15 cellular contexts compared by ENCODE assay signal in the genomic region with DNA sequence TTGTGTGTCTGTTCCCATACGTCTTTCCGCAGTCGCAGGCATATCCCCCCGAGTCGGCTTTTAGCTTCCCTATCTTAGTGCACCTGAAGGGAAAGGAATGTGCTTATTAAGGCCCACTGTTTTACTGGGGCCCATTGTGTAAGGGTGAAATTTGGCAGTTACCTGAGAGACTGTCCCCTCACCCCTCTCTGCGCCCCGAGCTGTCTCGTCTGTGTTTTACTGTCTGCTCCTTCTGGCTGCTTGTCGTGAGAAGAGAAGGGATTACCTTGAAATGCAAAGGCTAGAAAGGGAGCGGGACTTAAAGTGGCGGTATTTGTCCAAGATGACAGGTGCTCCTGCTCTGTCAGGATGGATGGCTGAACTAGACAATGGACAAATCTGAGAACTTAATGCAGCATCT.
DNase-seq lines count a peak whose midpoint lies in the region; ATAC-seq and TF ChIP-seq lines count a peak whose summit lies in the region.
"Had no signal": no experiment of that assay in that cellular context is flagged by ENCODE, and none has a peak within 500 bp of the region (broad histone marks: within the 10 kb centered on the region; RNA-seq: fewer than 3 reads in every experiment).

No MANE protein-coding gene starts in this region.

- no peaks in the 10 kb centered on the region for H4K20me1 ChIP-seq in GM23338 (replicated peaks; ENCODE audit: insufficient read depth)
- no peaks in the 10 kb centered on the region for H4K20me1 ChIP-seq in neural progenitor cell (ENCODE audit: low read depth)

- ATAC-seq in GM23338 (peak; percentile 67), mucosa of descending colon (no peak)
- no peak for ATAC-seq in natural killer cell treated with Interleukin-12 subunit alpha and Interleukin-12 subunit beta and Interleukin-15 and Interleukin-18, amount 100 ng/mL, for 72 hours

- H3K9me3 Mint-ChIP-seq in GM23338 (no peaks in the 10 kb centered on the region), endothelial cell (ENCODE audit: unreplicated experiment) (no peaks in the 10 kb centered on the region), neural progenitor cell (no peaks in the 10 kb centered on the region)
- no peaks in the 10 kb centered on the region for H3K9me3 Mint-ChIP-seq in natural killer cell treated with Interleukin-12 subunit alpha and Interleukin-12 subunit beta and Interleukin-15 and Interleukin-18, amount 100 ng/mL, for 72 hours

- H3K79me2 ChIP-seq in GM23338 (replicated peaks; ENCODE audit: insufficient read depth), result no peaks in the 10 kb centered on the region
- H3K79me2 ChIP-seq in neural progenitor cell (ENCODE audit: low read depth), result no peaks in the 10 kb centered on the region

- H3K27ac ChIP-seq in GM23338 (ENCODE audit: low read depth) (no peak overlapping the region), neural progenitor cell (no peak overlapping the region)
- H3K27ac ChIP-seq: SJCRH30 had no signal

- no peak overlapping the region for H3K9ac ChIP-seq in neural progenitor cell

- no peak for TF ChIP-seq CTCF in GM23338 (conservative IDR thresholded peaks at IDR 0.05; ENCODE audit: low read depth in 2 of 2)
- no peak for TF ChIP-seq CTCF in endothelial cell (IDR thresholded peaks at IDR 0.05; ENCODE audit: unreplicated experiment)
- no peak for TF ChIP-seq CTCF in neural progenitor cell (IDR thresholded peaks at IDR 0.05)
- no peak for TF ChIP-seq CTCF in mucosa of descending colon (IDR thresholded peaks at IDR 0.05)

- no peaks in the 10 kb centered on the region for H3K36me3 ChIP-seq in GM23338 (ENCODE audit: insufficient read depth)
- no peaks in the 10 kb centered on the region for H3K36me3 ChIP-seq in neural progenitor cell
- no peaks in the 10 kb centered on the region for H3K36me3 ChIP-seq in mucosa of descending colon (ENCODE audit: low read depth)
- H3K36me3 ChIP-seq: HAP-1, SJCRH30 had no signal

- H3K4me2 ChIP-seq in GM23338 (no peak overlapping the region), neural progenitor cell (peak overlapping the region; percentile 68)

- H3K27me3 ChIP-seq in GM23338 (ENCODE audit: insufficient read depth) (no peaks in the 10 kb centered on the region), neural progenitor cell (no peaks in the 10 kb centered on the region)
- H3K27me3 ChIP-seq: SJCRH30 had no signal

- no peaks in the 10 kb centered on the region for H3K9me2 ChIP-seq in GM23338 (ENCODE audit: insufficient read depth)

- H3K4me3 ChIP-seq in GM23338 (no peak overlapping the region), neural progenitor cell (peak overlapping the region; percentile 37), mucosa of descending colon (no peak overlapping the region)
- H3K4me3 ChIP-seq: HAP-1, SJCRH30 had no signal

- H3K9me3 ChIP-seq in neural progenitor cell (ENCODE audit: low read depth) (no peaks in the 10 kb centered on the region), mucosa of descending colon (no peaks in the 10 kb centered on the region)
- H3K9me3 ChIP-seq: HAP-1, SJCRH30 had no signal

- DNase-seq in GM23338 (ENCODE audit: low spot score) (peak; percentile 32), NCI-H524 (lab: John Stamatoyannopoulos, UW) (peak; percentile 13 to 39), endothelial cell (ENCODE audit: low spot score) (no peak), neural progenitor cell (ENCODE audit: low spot score) (peak; percentile 31), mucosa of descending colon (no peak)
- no peak for DNase-seq in natural killer cell treated with Interleukin-12 subunit alpha and Interleukin-12 subunit beta and Interleukin-15 and Interleukin-18, amount 100 ng/mL, for 72 hours (ENCODE audit: low spot score)
- DNase-seq in activated effector memory CD4-positive, alpha-beta T cell treated with anti-CD3 and anti-CD28 coated beads, Interleukin-2, amount 50 U/mL, for 16 hours, result no peak
- DNase-seq: COR-L47, MV-4-11, NCI-H1417, NCI-H1930, NCI-H510A, RPMI8226 had no signal

- H3K27me3 Mint-ChIP-seq in GM23338 (ENCODE audit: insufficient read depth, low read depth, poor library complexity) (no peaks in the 10 kb centered on the region), endothelial cell (ENCODE audit: unreplicated experiment) (peaks cover 2% of the 10 kb centered on the region), neural progenitor cell (ENCODE audit: insufficient read depth, low read depth) (peaks cover 2% of the 10 kb centered on the region)
- no peaks in the 10 kb centered on the region for H3K27me3 Mint-ChIP-seq in natural killer cell treated with Interleukin-12 subunit alpha and Interleukin-12 subunit beta and Interleukin-15 and Interleukin-18, amount 100 ng/mL, for 72 hours

- H2AFZ ChIP-seq in GM23338 (no peak overlapping the region), neural progenitor cell (replicated peaks) (peak overlapping the region; percentile 77)

- H3K4me1 ChIP-seq in GM23338 (ENCODE audit: insufficient read depth), result no peaks in the 10 kb centered on the region
- peaks cover 5% of the 10 kb centered on the region for H3K4me1 ChIP-seq in neural progenitor cell
- no peaks in the 10 kb centered on the region for H3K4me1 ChIP-seq in mucosa of descending colon (ENCODE audit: low read depth)
- H3K4me1 ChIP-seq: HAP-1, SJCRH30 had no signal

- no peaks in the 10 kb centered on the region for H3K36me3 Mint-ChIP-seq in GM23338 (ENCODE audit: low read depth)
- H3K36me3 Mint-ChIP-seq in endothelial cell (ENCODE audit: low read depth, unreplicated experiment), result no peaks in the 10 kb centered on the region
- H3K36me3 Mint-ChIP-seq in neural progenitor cell, result no peaks in the 10 kb centered on the region
- H3K36me3 Mint-ChIP-seq in natural killer cell treated with Interleukin-12 subunit alpha and Interleukin-12 subunit beta and Interleukin-15 and Interleukin-18, amount 100 ng/mL, for 72 hours, result no peaks in the 10 kb centered on the region

- H3K27ac Mint-ChIP-seq in GM23338, result no peak overlapping the region
- H3K27ac Mint-ChIP-seq in endothelial cell (ENCODE audit: unreplicated experiment), result peak overlapping the region; percentile 82
- H3K27ac Mint-ChIP-seq in neural progenitor cell, result no peak overlapping the region
- no peak overlapping the region for H3K27ac Mint-ChIP-seq in natural killer cell treated with Interleukin-12 subunit alpha and Interleukin-12 subunit beta and Interleukin-15 and Interleukin-18, amount 100 ng/mL, for 72 hours

- H3F3A ChIP-seq in GM23338 (replicated peaks; ENCODE audit: low read depth), result no peaks in the 10 kb centered on the region
- no peaks in the 10 kb centered on the region for H3F3A ChIP-seq in neural progenitor cell (ENCODE audit: low read depth)

- intact Hi-C loops in mucosa of descending colon (cut with DNase I, micrococcal nuclease), result no loop called here

- H3K4me1 Mint-ChIP-seq in GM23338 (peaks cover 7% of the 10 kb centered on the region), endothelial cell (ENCODE audit: unreplicated experiment) (peaks cover 14% of the 10 kb centered on the region), neural progenitor cell (no peaks in the 10 kb centered on the region)
- no peaks in the 10 kb centered on the region for H3K4me1 Mint-ChIP-seq in natural killer cell treated with Interleukin-12 subunit alpha and Interleukin-12 subunit beta and Interleukin-15 and Interleukin-18, amount 100 ng/mL, for 72 hours (ENCODE audit: low read depth in 2 of 2)

- H3K4me3 Mint-ChIP-seq in GM23338 (no peak overlapping the region), endothelial cell (ENCODE audit: unreplicated experiment) (no peak overlapping the region), neural progenitor cell (no peak overlapping the region)
- H3K4me3 Mint-ChIP-seq in natural killer cell treated with Interleukin-12 subunit alpha and Interleukin-12 subunit beta and Interleukin-15 and Interleukin-18, amount 100 ng/mL, for 72 hours, result no peak overlapping the region

TF ChIP-seq in GM23338, 12 proteins besides CTCF, POLR2A, EP300 and RAD21 (continues in another document):
- TF ChIP-seq EZH2 (IDR thresholded peaks at IDR 0.05; ENCODE audit: low read depth, unreplicated experiment) (no peak), POLR2AphosphoS5 (IDR thresholded peaks at IDR 0.05; ENCODE audit: low read depth) (no peak), NANOG (IDR thresholded peaks at IDR 0.05; ENCODE audit: borderline replicate concordance) (no peak), ZNF331 (CRISPR knock-in tag; IDR thresholded peaks at IDR 0.05; ENCODE audit: low read depth) (no peak), JUNB (IDR thresholded peaks at IDR 0.05; ENCODE audit: unreplicated experiment) (no peak)
- TF ChIP-seq, protein P1, sequence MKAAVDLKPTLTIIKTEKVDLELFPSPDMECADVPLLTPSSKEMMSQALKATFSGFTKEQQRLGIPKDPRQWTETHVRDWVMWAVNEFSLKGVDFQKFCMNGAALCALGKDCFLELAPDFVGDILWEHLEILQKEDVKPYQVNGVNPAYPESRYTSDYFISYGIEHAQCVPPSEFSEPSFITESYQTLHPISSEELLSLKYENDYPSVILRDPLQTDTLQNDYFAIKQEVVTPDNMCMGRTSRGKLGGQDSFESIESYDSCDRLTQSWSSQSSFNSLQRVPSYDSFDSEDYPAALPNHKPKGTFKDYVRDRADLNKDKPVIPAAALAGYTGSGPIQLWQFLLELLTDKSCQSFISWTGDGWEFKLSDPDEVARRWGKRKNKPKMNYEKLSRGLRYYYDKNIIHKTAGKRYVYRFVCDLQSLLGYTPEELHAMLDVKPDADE (IDR thresholded peaks at IDR 0.05), result no peak
- TF ChIP-seq, protein P2, sequence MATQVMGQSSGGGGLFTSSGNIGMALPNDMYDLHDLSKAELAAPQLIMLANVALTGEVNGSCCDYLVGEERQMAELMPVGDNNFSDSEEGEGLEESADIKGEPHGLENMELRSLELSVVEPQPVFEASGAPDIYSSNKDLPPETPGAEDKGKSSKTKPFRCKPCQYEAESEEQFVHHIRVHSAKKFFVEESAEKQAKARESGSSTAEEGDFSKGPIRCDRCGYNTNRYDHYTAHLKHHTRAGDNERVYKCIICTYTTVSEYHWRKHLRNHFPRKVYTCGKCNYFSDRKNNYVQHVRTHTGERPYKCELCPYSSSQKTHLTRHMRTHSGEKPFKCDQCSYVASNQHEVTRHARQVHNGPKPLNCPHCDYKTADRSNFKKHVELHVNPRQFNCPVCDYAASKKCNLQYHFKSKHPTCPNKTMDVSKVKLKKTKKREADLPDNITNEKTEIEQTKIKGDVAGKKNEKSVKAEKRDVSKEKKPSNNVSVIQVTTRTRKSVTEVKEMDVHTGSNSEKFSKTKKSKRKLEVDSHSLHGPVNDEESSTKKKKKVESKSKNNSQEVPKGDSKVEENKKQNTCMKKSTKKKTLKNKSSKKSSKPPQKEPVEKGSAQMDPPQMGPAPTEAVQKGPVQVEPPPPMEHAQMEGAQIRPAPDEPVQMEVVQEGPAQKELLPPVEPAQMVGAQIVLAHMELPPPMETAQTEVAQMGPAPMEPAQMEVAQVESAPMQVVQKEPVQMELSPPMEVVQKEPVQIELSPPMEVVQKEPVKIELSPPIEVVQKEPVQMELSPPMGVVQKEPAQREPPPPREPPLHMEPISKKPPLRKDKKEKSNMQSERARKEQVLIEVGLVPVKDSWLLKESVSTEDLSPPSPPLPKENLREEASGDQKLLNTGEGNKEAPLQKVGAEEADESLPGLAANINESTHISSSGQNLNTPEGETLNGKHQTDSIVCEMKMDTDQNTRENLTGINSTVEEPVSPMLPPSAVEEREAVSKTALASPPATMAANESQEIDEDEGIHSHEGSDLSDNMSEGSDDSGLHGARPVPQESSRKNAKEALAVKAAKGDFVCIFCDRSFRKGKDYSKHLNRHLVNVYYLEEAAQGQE (IDR thresholded peaks at IDR 0.05; ENCODE audit: unreplicated experiment), result no peak

Comparison
In these comparisons a context has a peak if more than half of its experiments do, and no peak if none do; other contexts are left out.
1. DNase-seq: peak in GM23338 (single experiment), NCI-H524 (2 of 2) and neural progenitor cell (single experiment); none in endothelial cell (single experiment), mucosa of descending colon (0 of 3), natural killer cell treated with Interleukin-12 subunit alpha and Interleukin-12 subunit beta and Interleukin-15 and Interleukin-18, amount 100 ng/mL, for 72 hours (single experiment) and activated effector memory CD4-positive, alpha-beta T cell treated with anti-CD3 and anti-CD28 coated beads, Interleukin-2, amount 50 U/mL, for 16 hours (single experiment).